In genomic region chr19:58022283-58022660, GRCh38 we compare ENCODE assay signal across 15 cellular contexts. TPM values are rescaled to one million over a fixed set of nuclear protein-coding genes. Genes with fewer than 3 reads are reported as not detected.
DNase-seq lines count a peak whose midpoint lies in the region; ATAC-seq and TF ChIP-seq lines count a peak whose summit lies in the region.
"Had no signal": no experiment of that assay in that cellular context is flagged by ENCODE, and none has a peak within 500 bp of the region (broad histone marks: within the 10 kb centered on the region; RNA-seq: fewer than 3 reads in every experiment).

No MANE protein-coding gene starts in this region.

- 80% methylated on average over 4 of the region's 4 CpGs for WGBS in thymus

- CTCF ChIA-PET in activated CD8-positive, alpha-beta T cell treated with anti-CD3 and anti-CD28 coated beads for 36 hours (lab: Charles Lee): interaction anchor here (0.7 to 1.6 kb wide), 10 partner anchors 13 to 160 kb away, joined by 3 to 5 read pairs (median 3); partner anchors contain the start of gene ZNF135
- CTCF ChIA-PET in activated CD8-positive, alpha-beta T cell treated with anti-CD3 and anti-CD28 coated beads, Interleukin-2, amount 10 ng/mL, durations not matched to agents 7 days and 5 days (lab: Charles Lee): interaction anchor here (0.8 to 1.8 kb wide), 4 partner anchors 76 to 133 kb away, joined by 3 to 7 read pairs (median 4); partner anchors contain the start of genes ZNF329 and ZSCAN18

- H3F3A ChIP-seq in Loucy (ENCODE audit: low read depth): no peaks in the 10 kb centered on the region

- H3K36me3 ChIP-seq in Loucy (ENCODE audit: insufficient read depth, low read length): no peaks in the 10 kb centered on the region
- H3K36me3 ChIP-seq in thymus (ENCODE audit: control insufficient read depth, insufficient read depth): no peaks in the 10 kb centered on the region

- no peaks in the 10 kb centered on the region for H3K4me1 ChIP-seq in Loucy (ENCODE audit: insufficient read depth, low read length, poor library complexity, severe bottlenecking)
- H3K4me1 ChIP-seq in thymus (ENCODE audit: control insufficient read depth, insufficient read depth, low read length): no peaks in the 10 kb centered on the region

- no peak for DNase-seq in activated CD8-positive, alpha-beta T cell treated with anti-CD3 and anti-CD28 coated beads for 36 hours
- no peak for DNase-seq in activated CD8-positive, alpha-beta T cell treated with anti-CD3 and anti-CD28 coated beads, Interleukin-2, amount 10 ng/mL, durations not matched to agents 7 days and 5 days
- DNase-seq in chondrocyte (ENCODE audit: low spot score) (no peak), ureter (ENCODE audit: low spot score) (no peak)
- no peak for DNase-seq in activated CD4-positive, alpha-beta T cell treated with anti-CD3 and anti-CD28 coated beads for 4 hours
- DNase-seq: NCI-H1694 treated with DMSO at 0.1 percent for 48 hours, NCI-H510A had no signal

- H2AFZ ChIP-seq in Loucy (ENCODE audit: low read length): peak overlapping the region; percentile 63

- TF ChIP-seq CTCF in activated CD8-positive, alpha-beta T cell treated with anti-CD3 and anti-CD28 coated beads for 36 hours (IDR thresholded peaks at IDR 0.05): no peak
- TF ChIP-seq CTCF in Loucy (conservative IDR thresholded peaks at IDR 0.05; ENCODE audit: low read length) (no peak), chondrocyte (IDR thresholded peaks at IDR 0.05) (peak; percentile 1)

- H3K79me2 ChIP-seq in Loucy (ENCODE audit: insufficient read depth, low read length): no peaks in the 10 kb centered on the region

- H3K27me3 ChIP-seq in Loucy (ENCODE audit: insufficient read depth, low read length, poor library complexity, severe bottlenecking): no peaks in the 10 kb centered on the region
- H3K27me3 ChIP-seq in thymus (ENCODE audit: control insufficient read depth, insufficient read depth): no peaks in the 10 kb centered on the region

- no peaks in the 10 kb centered on the region for H3K36me3 Mint-ChIP-seq in activated CD8-positive, alpha-beta T cell treated with anti-CD3 and anti-CD28 coated beads for 36 hours (ENCODE audit: low read depth)
- H3K36me3 Mint-ChIP-seq in activated CD8-positive, alpha-beta T cell treated with anti-CD3 and anti-CD28 coated beads, Interleukin-2, amount 10 ng/mL, durations not matched to agents 7 days and 5 days (ENCODE audit: low read depth): peaks cover 3% of the 10 kb centered on the region
- H3K36me3 Mint-ChIP-seq in chondrocyte (ENCODE audit: low read depth): no peaks in the 10 kb centered on the region

- ATAC-seq in activated CD8-positive, alpha-beta T cell treated with anti-CD3 and anti-CD28 coated beads for 36 hours: no peak
- no peak for ATAC-seq in activated CD8-positive, alpha-beta T cell treated with anti-CD3 and anti-CD28 coated beads, Interleukin-2, amount 10 ng/mL, durations not matched to agents 7 days and 5 days
- ATAC-seq in GM18517 (IDR thresholded peaks at IDR 0.05; ENCODE audit: unreplicated experiment): no peak

- H3K27me3 Mint-ChIP-seq in activated CD8-positive, alpha-beta T cell treated with anti-CD3 and anti-CD28 coated beads for 36 hours: peaks cover 2% of the 10 kb centered on the region
- no peaks in the 10 kb centered on the region for H3K27me3 Mint-ChIP-seq in activated CD8-positive, alpha-beta T cell treated with anti-CD3 and anti-CD28 coated beads, Interleukin-2, amount 10 ng/mL, durations not matched to agents 7 days and 5 days (ENCODE audit: low read depth)
- no peaks in the 10 kb centered on the region for H3K27me3 Mint-ChIP-seq in chondrocyte (ENCODE audit: low read depth)

- H3K4me3 Mint-ChIP-seq in activated CD8-positive, alpha-beta T cell treated with anti-CD3 and anti-CD28 coated beads for 36 hours: no peak overlapping the region
- H3K4me3 Mint-ChIP-seq in activated CD8-positive, alpha-beta T cell treated with anti-CD3 and anti-CD28 coated beads, Interleukin-2, amount 10 ng/mL, durations not matched to agents 7 days and 5 days: no peak overlapping the region
- no peak overlapping the region for H3K4me3 Mint-ChIP-seq in chondrocyte (ENCODE audit: unreplicated experiment)
- H3K4me3 Mint-ChIP-seq: CD8-positive, alpha-beta memory T cell had no signal

- H3K27ac ChIP-seq in thymus (ENCODE audit: low read depth): peak overlapping the region; percentile 31

- intact Hi-C loops in activated CD8-positive, alpha-beta T cell treated with anti-CD3 and anti-CD28 coated beads for 36 hours (cut with micrococcal nuclease): loop anchor here (5.0 kb wide), 1 partner anchor 135 kb away; no protein-coding TSS in a partner anchor

- H3K4me1 Mint-ChIP-seq in activated CD8-positive, alpha-beta T cell treated with anti-CD3 and anti-CD28 coated beads for 36 hours (ENCODE audit: low read depth): peaks cover 1% of the 10 kb centered on the region
- H3K4me1 Mint-ChIP-seq in activated CD8-positive, alpha-beta T cell treated with anti-CD3 and anti-CD28 coated beads, Interleukin-2, amount 10 ng/mL, durations not matched to agents 7 days and 5 days (ENCODE audit: low read depth): no peaks in the 10 kb centered on the region
- no peaks in the 10 kb centered on the region for H3K4me1 Mint-ChIP-seq in chondrocyte (ENCODE audit: low read depth)

- peak overlapping the region; percentile 32 for H3K4me2 ChIP-seq in Loucy (ENCODE audit: low read depth, low read length, poor library complexity, severe bottlenecking)
- H3K4me2 ChIP-seq: SK-N-SH had no signal

- no peaks in the 10 kb centered on the region for H4K20me1 ChIP-seq in Loucy (ENCODE audit: insufficient read depth, low read length, poor library complexity, severe bottlenecking)

- H3K27ac Mint-ChIP-seq in activated CD8-positive, alpha-beta T cell treated with anti-CD3 and anti-CD28 coated beads for 36 hours: peak overlapping the region; percentile 69
- no peak overlapping the region for H3K27ac Mint-ChIP-seq in activated CD8-positive, alpha-beta T cell treated with anti-CD3 and anti-CD28 coated beads, Interleukin-2, amount 10 ng/mL, durations not matched to agents 7 days and 5 days
- H3K27ac Mint-ChIP-seq in chondrocyte (ENCODE audit: unreplicated experiment): no peak overlapping the region

- H3K9me3 ChIP-seq in Loucy (ENCODE audit: insufficient read depth, low read depth, low read length) (peaks cover 9% of the 10 kb centered on the region; the same call in 1 of the 2 replicates), thymus (ENCODE audit: control insufficient read depth) (peaks cover 5% of the 10 kb centered on the region)
- H3K9me3 ChIP-seq: SK-N-SH had no signal

- no peak overlapping the region for H3K9ac ChIP-seq in Loucy (ENCODE audit: low read depth, low read length, poor library complexity, severe bottlenecking)
- H3K9ac ChIP-seq: SK-N-SH had no signal

- peaks cover 26% of the 10 kb centered on the region for H3K9me3 Mint-ChIP-seq in activated CD8-positive, alpha-beta T cell treated with anti-CD3 and anti-CD28 coated beads for 36 hours
- H3K9me3 Mint-ChIP-seq in activated CD8-positive, alpha-beta T cell treated with anti-CD3 and anti-CD28 coated beads, Interleukin-2, amount 10 ng/mL, durations not matched to agents 7 days and 5 days (ENCODE audit: insufficient read depth): peaks cover 30% of the 10 kb centered on the region
- peaks cover 40% of the 10 kb centered on the region for H3K9me3 Mint-ChIP-seq in chondrocyte (ENCODE audit: low read depth)

- no peaks in the 10 kb centered on the region for H3K9me2 ChIP-seq in Loucy (replicated peaks; ENCODE audit: low read depth, low read length)
- H3K9me2 ChIP-seq: SK-N-SH had no signal

- H3K4me3 ChIP-seq in Loucy (ENCODE audit: low read length, poor library complexity, severe bottlenecking): peak overlapping the region; percentile 5
- no peak overlapping the region for H3K4me3 ChIP-seq in thymus (ENCODE audit: low read length)

- POLR2A ChIA-PET in activated CD8-positive, alpha-beta T cell treated with anti-CD3 and anti-CD28 coated beads for 36 hours (lab: Charles Lee): interaction anchor here (1.0 kb wide), 1 partner anchor 161 kb away, joined by 3 read pairs; no protein-coding TSS in a partner anchor
- POLR2A ChIA-PET in activated CD8-positive, alpha-beta T cell treated with anti-CD3 and anti-CD28 coated beads, Interleukin-2, amount 10 ng/mL, durations not matched to agents 7 days and 5 days (lab: Charles Lee): no interaction called here

RNA-seq across cellular contexts. Expression of gene ZSCAN1, which starts 11.6 kb away (rescaled TPM):
- total RNA-seq in activated CD8-positive, alpha-beta T cell treated with anti-CD3 and anti-CD28 coated beads for 36 hours: not detected
- not detected for total RNA-seq in activated CD8-positive, alpha-beta T cell treated with anti-CD3 and anti-CD28 coated beads, Interleukin-2, amount 10 ng/mL, durations not matched to agents 7 days and 5 days
- total RNA-seq in chondrocyte (0.37 to 1.3 TPM in 2 of 3 replicates, not detected in the other), ureter (2.3 TPM)
- polyA plus RNA-seq in thymus: 1.6 TPM
- total RNA-seq: CD8-positive, alpha-beta memory T cell; H7; LHCN-M2 had no signal
- polyA plus RNA-seq: AG04450; CD8-positive, alpha-beta memory T cell; SK-N-SH had no signal

RNA-seq across cellular contexts. Expression of gene ZNF606, which starts 19.7 kb away (rescaled TPM):
- 10 to 100 TPM in 1 of 2 experiments, 1 to 10 TPM in 1; 7.5 to 10.0 TPM for total RNA-seq in activated CD8-positive, alpha-beta T cell treated with anti-CD3 and anti-CD28 coated beads for 36 hours
- 10 to 100 TPM; 13.6 to 14.4 TPM for total RNA-seq in activated CD8-positive, alpha-beta T cell treated with anti-CD3 and anti-CD28 coated beads, Interleukin-2, amount 10 ng/mL, durations not matched to agents 7 days and 5 days
- 10.8 to 15.9 TPM (median 11.4 TPM) in 3 replicates for total RNA-seq in chondrocyte
- 18.8 TPM for polyA plus RNA-seq in thymus
- 28.1 TPM for total RNA-seq in ureter

RNA-seq across cellular contexts. Expression of gene ZNF135, which starts 36.8 kb away (rescaled TPM):
- total RNA-seq in activated CD8-positive, alpha-beta T cell treated with anti-CD3 and anti-CD28 coated beads for 36 hours: 1 to 10 TPM; 1.2 to 1.4 TPM
- 1 to 10 TPM; 1.2 to 1.3 TPM for total RNA-seq in activated CD8-positive, alpha-beta T cell treated with anti-CD3 and anti-CD28 coated beads, Interleukin-2, amount 10 ng/mL, durations not matched to agents 7 days and 5 days
- total RNA-seq in chondrocyte (4.6 to 6.7 TPM (median 4.9 TPM) in 3 replicates), ureter (14.1 TPM)
- 14.6 TPM for polyA plus RNA-seq in thymus

RNA-seq across cellular contexts. Expression of gene C19orf18, which starts 47.9 kb away (rescaled TPM):
- under 1 TPM; 0.29 to 0.34 TPM for total RNA-seq in activated CD8-positive, alpha-beta T cell treated with anti-CD3 and anti-CD28 coated beads for 36 hours
- under 1 TPM; 0.42 to 0.73 TPM for total RNA-seq in activated CD8-positive, alpha-beta T cell treated with anti-CD3 and anti-CD28 coated beads, Interleukin-2, amount 10 ng/mL, durations not matched to agents 7 days and 5 days
- total RNA-seq in chondrocyte: 1.4 to 2.1 TPM (median 1.7 TPM) in 3 replicates
- 7.7 TPM for polyA plus RNA-seq in thymus
- 2.2 TPM for total RNA-seq in ureter
- total RNA-seq: LHCN-M2 had no signal
- polyA plus RNA-seq: SK-N-SH had no signal
